ENCODE assay signal across 1 cellular context in the genomic region with DNA sequence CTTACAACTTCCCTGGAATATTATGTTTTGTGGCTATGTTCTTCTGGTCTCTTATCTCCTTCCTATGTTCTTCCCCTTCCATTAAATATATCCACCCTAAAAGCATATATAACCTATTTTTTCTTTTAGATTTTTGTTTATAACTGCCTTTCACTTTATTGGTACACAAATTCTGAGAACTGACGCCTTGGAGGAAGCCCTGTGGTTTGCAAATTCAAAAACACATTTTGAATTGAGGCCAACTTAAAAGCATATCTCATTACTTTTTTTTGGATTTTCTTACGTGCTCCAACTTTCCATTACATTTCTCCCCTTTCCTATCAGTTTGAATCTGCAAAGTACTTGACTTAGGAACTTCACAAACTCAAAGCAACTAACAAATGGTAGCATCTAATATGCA.
TF ChIP-seq lines count a peak whose summit lies in the region.

No MANE protein-coding gene starts in this region.

TF ChIP-seq in GM23338, 12 proteins besides CTCF, POLR2A, EP300 and RAD21:
- TF ChIP-seq ZNF114 (CRISPR knock-in tag; IDR thresholded peaks at IDR 0.05) (no peak), STAT1 (IDR thresholded peaks at IDR 0.05; ENCODE audit: unreplicated experiment) (no peak), EZH2phosphoT487 (IDR thresholded peaks at IDR 0.05; ENCODE audit: unreplicated experiment) (no peak), CREB1 (CRISPR knock-in tag; IDR thresholded peaks at IDR 0.05; ENCODE audit: low read depth) (no peak), EZH2 (IDR thresholded peaks at IDR 0.05; ENCODE audit: low read depth, unreplicated experiment) (no peak), ZNF331 (CRISPR knock-in tag; IDR thresholded peaks at IDR 0.05; ENCODE audit: low read depth) (no peak), NANOG (IDR thresholded peaks at IDR 0.05; ENCODE audit: borderline replicate concordance) (no peak), POLR2AphosphoS5 (IDR thresholded peaks at IDR 0.05; ENCODE audit: low read depth) (no peak)
- TF ChIP-seq, protein P1, sequence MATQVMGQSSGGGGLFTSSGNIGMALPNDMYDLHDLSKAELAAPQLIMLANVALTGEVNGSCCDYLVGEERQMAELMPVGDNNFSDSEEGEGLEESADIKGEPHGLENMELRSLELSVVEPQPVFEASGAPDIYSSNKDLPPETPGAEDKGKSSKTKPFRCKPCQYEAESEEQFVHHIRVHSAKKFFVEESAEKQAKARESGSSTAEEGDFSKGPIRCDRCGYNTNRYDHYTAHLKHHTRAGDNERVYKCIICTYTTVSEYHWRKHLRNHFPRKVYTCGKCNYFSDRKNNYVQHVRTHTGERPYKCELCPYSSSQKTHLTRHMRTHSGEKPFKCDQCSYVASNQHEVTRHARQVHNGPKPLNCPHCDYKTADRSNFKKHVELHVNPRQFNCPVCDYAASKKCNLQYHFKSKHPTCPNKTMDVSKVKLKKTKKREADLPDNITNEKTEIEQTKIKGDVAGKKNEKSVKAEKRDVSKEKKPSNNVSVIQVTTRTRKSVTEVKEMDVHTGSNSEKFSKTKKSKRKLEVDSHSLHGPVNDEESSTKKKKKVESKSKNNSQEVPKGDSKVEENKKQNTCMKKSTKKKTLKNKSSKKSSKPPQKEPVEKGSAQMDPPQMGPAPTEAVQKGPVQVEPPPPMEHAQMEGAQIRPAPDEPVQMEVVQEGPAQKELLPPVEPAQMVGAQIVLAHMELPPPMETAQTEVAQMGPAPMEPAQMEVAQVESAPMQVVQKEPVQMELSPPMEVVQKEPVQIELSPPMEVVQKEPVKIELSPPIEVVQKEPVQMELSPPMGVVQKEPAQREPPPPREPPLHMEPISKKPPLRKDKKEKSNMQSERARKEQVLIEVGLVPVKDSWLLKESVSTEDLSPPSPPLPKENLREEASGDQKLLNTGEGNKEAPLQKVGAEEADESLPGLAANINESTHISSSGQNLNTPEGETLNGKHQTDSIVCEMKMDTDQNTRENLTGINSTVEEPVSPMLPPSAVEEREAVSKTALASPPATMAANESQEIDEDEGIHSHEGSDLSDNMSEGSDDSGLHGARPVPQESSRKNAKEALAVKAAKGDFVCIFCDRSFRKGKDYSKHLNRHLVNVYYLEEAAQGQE (IDR thresholded peaks at IDR 0.05; ENCODE audit: unreplicated experiment), result no peak
- TF ChIP-seq, protein P2, sequence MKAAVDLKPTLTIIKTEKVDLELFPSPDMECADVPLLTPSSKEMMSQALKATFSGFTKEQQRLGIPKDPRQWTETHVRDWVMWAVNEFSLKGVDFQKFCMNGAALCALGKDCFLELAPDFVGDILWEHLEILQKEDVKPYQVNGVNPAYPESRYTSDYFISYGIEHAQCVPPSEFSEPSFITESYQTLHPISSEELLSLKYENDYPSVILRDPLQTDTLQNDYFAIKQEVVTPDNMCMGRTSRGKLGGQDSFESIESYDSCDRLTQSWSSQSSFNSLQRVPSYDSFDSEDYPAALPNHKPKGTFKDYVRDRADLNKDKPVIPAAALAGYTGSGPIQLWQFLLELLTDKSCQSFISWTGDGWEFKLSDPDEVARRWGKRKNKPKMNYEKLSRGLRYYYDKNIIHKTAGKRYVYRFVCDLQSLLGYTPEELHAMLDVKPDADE (IDR thresholded peaks at IDR 0.05), result no peak
- TF ChIP-seq, protein P3, sequence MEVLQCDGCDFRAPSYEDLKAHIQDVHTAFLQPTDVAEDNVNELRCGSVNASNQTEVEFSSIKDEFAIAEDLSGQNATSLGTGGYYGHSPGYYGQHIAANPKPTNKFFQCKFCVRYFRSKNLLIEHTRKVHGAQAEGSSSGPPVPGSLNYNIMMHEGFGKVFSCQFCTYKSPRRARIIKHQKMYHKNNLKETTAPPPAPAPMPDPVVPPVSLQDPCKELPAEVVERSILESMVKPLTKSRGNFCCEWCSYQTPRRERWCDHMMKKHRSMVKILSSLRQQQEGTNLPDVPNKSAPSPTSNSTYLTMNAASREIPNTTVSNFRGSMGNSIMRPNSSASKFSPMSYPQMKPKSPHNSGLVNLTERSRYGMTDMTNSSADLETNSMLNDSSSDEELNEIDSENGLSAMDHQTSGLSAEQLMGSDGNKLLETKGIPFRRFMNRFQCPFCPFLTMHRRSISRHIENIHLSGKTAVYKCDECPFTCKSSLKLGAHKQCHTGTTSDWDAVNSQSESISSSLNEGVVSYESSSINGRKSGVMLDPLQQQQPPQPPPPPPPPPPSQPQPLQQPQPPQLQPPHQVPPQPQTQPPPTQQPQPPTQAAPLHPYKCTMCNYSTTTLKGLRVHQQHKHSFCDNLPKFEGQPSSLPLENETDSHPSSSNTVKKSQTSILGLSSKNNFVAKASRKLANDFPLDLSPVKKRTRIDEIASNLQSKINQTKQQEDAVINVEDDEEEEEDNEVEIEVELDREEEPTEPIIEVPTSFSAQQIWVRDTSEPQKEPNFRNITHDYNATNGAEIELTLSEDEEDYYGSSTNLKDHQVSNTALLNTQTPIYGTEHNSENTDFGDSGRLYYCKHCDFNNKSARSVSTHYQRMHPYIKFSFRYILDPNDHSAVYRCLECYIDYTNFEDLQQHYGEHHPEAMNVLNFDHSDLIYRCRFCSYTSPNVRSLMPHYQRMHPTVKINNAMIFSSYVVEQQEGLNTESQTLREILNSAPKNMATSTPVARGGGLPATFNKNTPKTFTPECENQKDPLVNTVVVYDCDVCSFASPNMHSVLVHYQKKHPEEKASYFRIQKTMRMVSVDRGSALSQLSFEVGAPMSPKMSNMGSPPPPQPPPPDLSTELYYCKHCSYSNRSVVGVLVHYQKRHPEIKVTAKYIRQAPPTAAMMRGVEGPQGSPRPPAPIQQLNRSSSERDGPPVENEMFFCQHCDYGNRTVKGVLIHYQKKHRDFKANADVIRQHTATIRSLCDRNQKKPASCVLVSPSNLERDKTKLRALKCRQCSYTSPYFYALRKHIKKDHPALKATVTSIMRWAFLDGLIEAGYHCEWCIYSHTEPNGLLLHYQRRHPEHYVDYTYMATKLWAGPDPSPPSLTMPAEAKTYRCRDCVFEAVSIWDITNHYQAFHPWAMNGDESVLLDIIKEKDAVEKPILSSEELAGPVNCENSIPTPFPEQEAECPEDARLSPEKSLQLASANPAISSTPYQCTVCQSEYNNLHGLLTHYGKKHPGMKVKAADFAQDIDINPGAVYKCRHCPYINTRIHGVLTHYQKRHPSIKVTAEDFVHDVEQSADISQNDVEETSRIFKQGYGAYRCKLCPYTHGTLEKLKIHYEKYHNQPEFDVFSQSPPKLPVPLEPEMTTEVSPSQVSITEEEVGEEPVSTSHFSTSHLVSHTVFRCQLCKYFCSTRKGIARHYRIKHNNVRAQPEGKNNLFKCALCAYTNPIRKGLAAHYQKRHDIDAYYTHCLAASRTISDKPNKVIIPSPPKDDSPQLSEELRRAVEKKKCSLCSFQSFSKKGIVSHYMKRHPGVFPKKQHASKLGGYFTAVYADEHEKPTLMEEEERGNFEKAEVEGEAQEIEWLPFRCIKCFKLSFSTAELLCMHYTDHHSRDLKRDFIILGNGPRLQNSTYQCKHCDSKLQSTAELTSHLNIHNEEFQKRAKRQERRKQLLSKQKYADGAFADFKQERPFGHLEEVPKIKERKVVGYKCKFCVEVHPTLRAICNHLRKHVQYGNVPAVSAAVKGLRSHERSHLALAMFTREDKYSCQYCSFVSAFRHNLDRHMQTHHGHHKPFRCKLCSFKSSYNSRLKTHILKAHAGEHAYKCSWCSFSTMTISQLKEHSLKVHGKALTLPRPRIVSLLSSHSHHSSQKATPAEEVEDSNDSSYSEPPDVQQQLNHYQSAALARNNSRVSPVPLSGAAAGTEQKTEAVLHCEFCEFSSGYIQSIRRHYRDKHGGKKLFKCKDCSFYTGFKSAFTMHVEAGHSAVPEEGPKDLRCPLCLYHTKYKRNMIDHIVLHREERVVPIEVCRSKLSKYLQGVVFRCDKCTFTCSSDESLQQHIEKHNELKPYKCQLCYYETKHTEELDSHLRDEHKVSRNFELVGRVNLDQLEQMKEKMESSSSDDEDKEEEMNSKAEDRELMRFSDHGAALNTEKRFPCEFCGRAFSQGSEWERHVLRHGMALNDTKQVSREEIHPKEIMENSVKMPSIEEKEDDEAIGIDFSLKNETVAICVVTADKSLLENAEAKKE (CRISPR knock-in tag; IDR thresholded peaks at IDR 0.05), result no peak
TF ChIP-seq in GM23338: peak in this region for 0.
